Comparison of ENCODE assay signal across 8 cellular contexts in the genomic region with DNA sequence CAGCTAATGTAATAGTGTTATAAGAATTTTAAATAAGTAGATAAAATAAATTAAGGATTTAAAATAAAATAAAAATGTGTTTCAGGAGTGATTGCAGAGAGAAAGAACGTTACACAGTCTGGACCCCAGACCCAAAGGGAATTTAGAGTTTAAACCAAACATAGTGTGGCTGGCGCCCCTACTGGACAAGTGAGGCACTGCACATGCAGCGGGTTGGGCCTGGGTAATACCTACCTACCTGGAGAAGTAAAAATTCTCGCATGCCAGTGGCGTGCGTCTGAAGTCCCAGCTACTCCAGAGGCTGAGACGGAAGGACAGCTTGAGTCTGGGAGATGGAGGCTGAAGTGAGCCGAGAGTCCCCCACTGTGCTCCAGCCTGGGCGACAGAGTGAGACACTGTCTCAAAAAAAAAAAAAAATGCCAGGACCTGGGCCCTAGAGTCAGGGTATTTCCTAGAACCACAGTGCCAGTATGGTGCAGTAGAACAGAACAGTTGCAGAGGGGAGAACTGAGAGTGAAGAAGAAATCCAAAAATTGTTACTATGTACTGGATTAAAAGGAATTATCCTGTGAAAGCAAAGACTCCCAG.
DNase-seq lines count a peak whose midpoint lies in the region; ATAC-seq, FAIRE-seq and TF ChIP-seq lines count a peak whose summit lies in the region.

No MANE protein-coding gene starts in this region.

- intact Hi-C loops in kidney (cut with DNase I), result no loop called here

- no peak for FAIRE-seq in kidney (lab: Jason Lieb, UNC)

- peak; percentile 87 for TF ChIP-seq CTCF in HL-60 (IDR thresholded peaks at IDR 0.05; ENCODE audit: insufficient read depth, low read length)
- TF ChIP-seq CTCF in kidney (IDR thresholded peaks at IDR 0.05; ENCODE audit: borderline replicate concordance, extremely low read depth, insufficient read depth), result peak; percentile 30

- no peaks in the 10 kb centered on the region for H3K9me3 ChIP-seq in kidney (ENCODE audit: control insufficient read depth in 1 of 2, low read length in 2 of 2)

- H3K27me3 ChIP-seq in HL-60 (ENCODE audit: insufficient read depth, poor library complexity, severe bottlenecking), result no peaks in the 10 kb centered on the region

- peak; percentile 79 for DNase-seq in activated effector memory CD4-positive, alpha-beta T cell treated with anti-CD3 and anti-CD28 coated beads, Interleukin-2, amount 50 U/mL, for 16 hours
- no peak for DNase-seq in activated effector memory CD4-positive, alpha-beta T cell treated with Interleukin-2 at 50 U/mL for 16 hours
- DNase-seq in HL-60 (ENCODE audit: low read depth in 1 of 2, low spot score in 1 of 2) (peak in 1 of 2 experiments; percentile 14), kidney (no peak), amniotic stem cell (lab: John Stamatoyannopoulos, UW) (no peak), MV-4-11 (lab: John Stamatoyannopoulos, UW) (no peak)
- peak; percentile 38 for DNase-seq in activated T-cell treated with anti-CD3 and anti-CD28 coated beads, Interleukin-2, amount 50 U/mL, for 1 hour

- no peak for ATAC-seq in GM21825 (IDR thresholded peaks at IDR 0.05; ENCODE audit: unreplicated experiment)

- no peaks in the 10 kb centered on the region for H3K36me3 ChIP-seq in kidney (ENCODE audit: control insufficient read depth in 1 of 2, insufficient read depth in 2 of 2, low read length in 2 of 2)

- H3K4me3 ChIP-seq in HL-60 (replicated peaks; ENCODE audit: insufficient read depth, low read length) (no peak overlapping the region), kidney (ENCODE audit: low read length in 2 of 2) (no peak overlapping the region)

- H3K4me1 ChIP-seq in kidney (ENCODE audit: control insufficient read depth in 1 of 2, insufficient read depth in 1 of 2, low read depth in 1 of 2, low read length in 2 of 2), result no peaks in the 10 kb centered on the region

- no peak overlapping the region for H3K9ac ChIP-seq in kidney (ENCODE audit: low read length in 2 of 2)

- H3K27ac ChIP-seq in HL-60 (replicated peaks), result no peak overlapping the region
- H3K27ac ChIP-seq in kidney (ENCODE audit: low read depth in 2 of 2, low read length in 2 of 2), result no peak overlapping the region

Comparison
In these comparisons a context has a peak if more than half of its experiments do, and no peak if none do; other contexts are left out.
1. DNase-seq: peak in activated effector memory CD4-positive, alpha-beta T cell treated with anti-CD3 and anti-CD28 coated beads, Interleukin-2, amount 50 U/mL, for 16 hours (single experiment) and activated T-cell treated with anti-CD3 and anti-CD28 coated beads, Interleukin-2, amount 50 U/mL, for 1 hour (single experiment); none in activated effector memory CD4-positive, alpha-beta T cell treated with Interleukin-2 at 50 U/mL for 16 hours (single experiment), kidney (single experiment), amniotic stem cell (single experiment) and MV-4-11 (single experiment).